15 cellular contexts compared by ENCODE assay signal in the genomic region with DNA sequence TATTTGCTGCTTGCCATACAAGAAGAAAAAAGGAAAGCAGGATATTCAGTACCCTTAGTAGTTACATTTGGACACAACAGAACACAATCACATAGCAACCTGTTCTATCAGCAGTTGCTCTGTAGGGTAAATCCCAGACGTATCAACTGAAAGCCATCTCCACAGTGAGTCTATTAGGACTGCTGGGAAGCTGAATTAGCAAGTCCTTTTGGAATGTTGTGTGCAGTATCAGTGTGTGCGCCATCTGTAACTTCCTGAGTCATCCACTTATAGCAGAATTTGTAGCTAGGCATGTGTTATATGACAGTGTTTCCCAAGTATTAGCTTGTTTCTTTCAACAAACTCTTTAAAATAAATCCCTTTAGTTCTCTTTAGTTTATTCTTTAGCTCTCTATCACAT. TPM values are rescaled to one million over a fixed set of nuclear protein-coding genes. Genes with fewer than 3 reads are reported as not detected.
DNase-seq lines count a peak whose midpoint lies in the region; ATAC-seq and TF ChIP-seq lines count a peak whose summit lies in the region.
"Had no signal": no experiment of that assay in that cellular context is flagged by ENCODE, and none has a peak within 500 bp of the region (broad histone marks: within the 10 kb centered on the region; RNA-seq: fewer than 3 reads in every experiment).

No MANE protein-coding gene starts in this region.

- no peaks in the 10 kb centered on the region for H3K36me3 ChIP-seq in BJ (ENCODE audit: control insufficient read depth, insufficient read depth, low read length)
- H3K36me3 ChIP-seq in left lung = peaks cover 0 to 13% of the 10 kb centered on the region in 2 donors
- H3K36me3 ChIP-seq in spleen = peaks cover 0 to 34% (median 6%) of the 10 kb centered on the region in 6 donors
- H3K36me3 ChIP-seq: ovary had no signal

- TF ChIP-seq POLR2A in spleen (IDR thresholded peaks at IDR 0.05) = no peak

- ATAC-seq in left lung (peak; percentile 67), HG02763 (IDR thresholded peaks at IDR 0.05; ENCODE audit: unreplicated experiment) (no peak)

- intact Hi-C loops in left lung (cut with DNase I) = no loop called here
- intact Hi-C loops in spleen (cut with DNase I; ENCODE audit: low total_unique reads) = no loop called here

- H3K4me1 ChIP-seq in left lung (no peaks in the 10 kb centered on the region), spleen (no peaks in the 10 kb centered on the region)
- H3K4me1 ChIP-seq: testis had no signal

- WGBS in spleen, 5 donors = 85 to 93% (median 92%) methylated on average over 2 of the region's 2 CpGs

- TF ChIP-seq CTCF in BJ (IDR thresholded peaks at IDR 0.05; ENCODE audit: insufficient read depth, low read depth, low read length) (no peak), astrocyte of the cerebellum (IDR thresholded peaks at IDR 0.05; ENCODE audit: low read depth, low read length, missing control alignments) (no peak), left lung (IDR thresholded peaks at IDR 0.05) (no peak), spleen (IDR thresholded peaks at IDR 0.05 in 8 of 11, conservative IDR thresholded peaks at IDR 0.05 in 3 of 11) (no peak)

- H3K27ac ChIP-seq in left lung (no peak overlapping the region), spleen (no peak overlapping the region)
- H3K27ac ChIP-seq: ovary, testis had no signal

- in situ Hi-C loops in astrocyte of the cerebellum (cut with HindIII; ENCODE audit: low sequenced_read_pairs) = no loop called here

- H3K9me3 ChIP-seq in left lung (no peaks in the 10 kb centered on the region), spleen (no peaks in the 10 kb centered on the region)
- H3K9me3 ChIP-seq: ovary, testis had no signal

- H3K27me3 ChIP-seq in BJ (ENCODE audit: control insufficient read depth, insufficient read depth, low read length) = no peaks in the 10 kb centered on the region
- H3K27me3 ChIP-seq in left lung = no peaks in the 10 kb centered on the region
- H3K27me3 ChIP-seq in spleen (replicated peaks in 1 of 7) = no peaks in the 10 kb centered on the region
- H3K27me3 ChIP-seq: ovary, testis had no signal

- POLR2A ChIA-PET in BJ (lab: Charles Lee) = no interaction called here

- CTCF ChIA-PET in BJ (lab: Yijun Ruan, JAX) = interaction anchor here (1.5 kb wide), 1 partner anchor 12 kb away, joined by 5 read pairs; no protein-coding TSS in a partner anchor

- H3K4me3 ChIP-seq in BJ (ENCODE audit: low read depth, low read length) (no peak overlapping the region), astrocyte of the cerebellum (ENCODE audit: low read depth, low read length) (no peak overlapping the region), left lung (no peak overlapping the region), spleen (no peak overlapping the region)
- H3K4me3 ChIP-seq: ovary, testis had no signal

- DNase-seq in BJ (ENCODE audit: low read depth) = peak; percentile 66
- DNase-seq in HT1080 (ENCODE audit: low read depth) = peak; percentile 87
- peak; percentile 24 for DNase-seq in astrocyte of the cerebellum (ENCODE audit: low read depth)
- no peak for DNase-seq in left lung
- DNase-seq in occipital lobe (lab: John Stamatoyannopoulos, UW) = no peak
- DNase-seq in spleen = no peak
- no peak for DNase-seq in activated CD4-positive, alpha-beta T cell treated with anti-CD3 and anti-CD28 coated beads, Interleukin-2, amount 50 U/mL, for 4 hours
- DNase-seq: activated CD4-positive, alpha-beta T cell treated with anti-CD3 and anti-CD28 coated beads for 1 hour; activated naive CD4-positive, alpha-beta T cell treated with anti-CD3 and anti-CD28 coated beads for 36 hours; effector CD8-positive, alpha-beta T cell; NCI-H1930; ovary; RPMI8226; testis had no signal

RNA-seq across cellular contexts. Expression of a gene that starts 21.3 kb away (rescaled TPM):
- polyA plus RNA-seq in BJ (2011; rRNA removed) (0.26 and 0.38 TPM in 2 replicates), spleen (1 to 10 TPM in 1 of 3 donors, under 1 TPM in 2; 0.65 to 1.1 (median 0.80) TPM)
- polyA minus RNA-seq in BJ (2011; rRNA and poly(A)+ RNA removed) = 0.95 and 2.2 TPM in 2 replicates
- total RNA-seq in HT1080 (2014; rRNA removed; shearing (Covaris generic)) = 0.10 and 0.13 TPM in 2 replicates
- 0.72 and 1.3 TPM in 2 replicates for polyA plus RNA-seq in HT1080 (2015; cell fraction: cytosol; rRNA removed)
- 0.23 and 0.49 TPM in 2 replicates for polyA plus RNA-seq in HT1080 (2015; cell fraction: nucleus; rRNA removed)
- total RNA-seq in left lung (1 to 10 TPM; 4.5 to 6.8 TPM), occipital lobe (15.4 TPM), spleen (10 to 100 TPM in 1 of 7 donors, 1 to 10 TPM in 6; 1.9 to 11.6 (median 4.1) TPM)

RNA-seq across cellular contexts. Expression of a gene that starts 28.0 kb away (rescaled TPM):
- polyA plus RNA-seq in BJ (2011; rRNA removed) (27.1 and 30.6 TPM in 2 replicates), spleen (10 to 100 TPM; 82.5 to 96.3 (median 89.1) TPM)
- 10.3 and 12.6 TPM in 2 replicates for polyA minus RNA-seq in BJ (2011; rRNA and poly(A)+ RNA removed)
- 29.8 and 37.5 TPM in 2 replicates for total RNA-seq in HT1080 (2014; rRNA removed; shearing (Covaris generic))
- 56.5 and 64.1 TPM in 2 replicates for polyA plus RNA-seq in HT1080 (2015; cell fraction: cytosol; rRNA removed)
- 35.7 and 36.9 TPM in 2 replicates for polyA plus RNA-seq in HT1080 (2015; cell fraction: nucleus; rRNA removed)
- total RNA-seq in left lung (10 to 100 TPM; 59.0 to 60.0 TPM), occipital lobe (16.7 TPM), spleen (10 to 100 TPM; 48.4 to 64.2 (median 53.2) TPM)

RNA-seq across cellular contexts. Expression of a gene that starts 28.6 kb away (rescaled TPM):
- 0.66 and 1.3 TPM in 2 replicates for polyA plus RNA-seq in BJ (2011; rRNA removed)
- polyA minus RNA-seq in BJ (2011; rRNA and poly(A)+ RNA removed) = 0.66 TPM in 1 of 2 replicates, not detected in the other
- total RNA-seq in HT1080 (2014; rRNA removed; shearing (Covaris generic)) = 0.13 TPM in 1 of 2 replicates, not detected in the other
- 0.14 and 0.89 TPM in 2 replicates for polyA plus RNA-seq in HT1080 (2015; cell fraction: cytosol; rRNA removed)
- polyA plus RNA-seq in HT1080 (2015; cell fraction: nucleus; rRNA removed) = not detected in 2 replicates
- 1 to 10 TPM; 2.4 to 3.8 TPM for total RNA-seq in left lung
- not detected for total RNA-seq in occipital lobe
- total RNA-seq in spleen = 1 to 10 TPM in 3 of 7 donors, under 1 TPM in 3, not detected in 1; 0.46 to 4.3 (median 0.88) TPM
- polyA plus RNA-seq in spleen = 1 to 10 TPM; 1.5 to 2.1 (median 1.5) TPM

Comparison
In these comparisons a context has a peak if more than half of its experiments do, and no peak if none do; other contexts are left out.
1. DNase-seq: peak in BJ (single experiment), HT1080 (single experiment) and astrocyte of the cerebellum (single experiment); none in left lung (0 of 2), occipital lobe (single experiment), spleen (single experiment) and activated CD4-positive, alpha-beta T cell treated with anti-CD3 and anti-CD28 coated beads, Interleukin-2, amount 50 U/mL, for 4 hours (0 of 2).